Comparison of ENCODE assay signal across 8 cellular contexts in genomic region chr22:43014876-43015676, GRCh38. TPM values are rescaled to one million over a fixed set of nuclear protein-coding genes. Genes with fewer than 3 reads are reported as not detected.
DNase-seq lines count a peak whose midpoint lies in the region; ATAC-seq, FAIRE-seq and TF ChIP-seq lines count a peak whose summit lies in the region.

Gene PACSIN2, minus strand, starts transcription at chr22:43015149. Its CDS starts 103,069 bp downstream, at chr22:42912080.

- H3K9ac ChIP-seq in H1 (replicated peaks in 1 of 4; ENCODE audit: extremely low read depth in 1 of 4, low read depth in 3 of 4, low read length in 3 of 4) (peak within 1 kb of the TSS; percentile 48 to 84 (median 64)), mesendoderm (ENCODE audit: low read length) (peak within 1 kb of the TSS; percentile 86)

- H3K4ac ChIP-seq in H1 (replicated peaks; ENCODE audit: insufficient read length, low read depth, low read length) (peak within 1 kb of the TSS; percentile 61), mesendoderm (ENCODE audit: low read depth, low read length) (peak within 1 kb of the TSS; percentile 28)

- no peak within 1 kb of the TSS for H2BK20ac ChIP-seq in H1 (ENCODE audit: low read length)

- H3K36me3 Mint-ChIP-seq in Calu3 (ENCODE audit: insufficient read depth, unreplicated experiment): peaks cover 39% of the 10 kb centered on the region

- CTCF ChIA-PET in Calu3 (lab: Charles Lee): interaction anchor here (0.7 to 2.0 kb wide), 7 partner anchors 11 to 237 kb away, joined by 3 to 13 read pairs (median 5); no protein-coding TSS in a partner anchor
- CTCF ChIA-PET in H1 (lab: Charles Lee; ENCODE audit: partially characterized antibody): interaction anchor here (1.1 to 1.7 kb wide), 4 partner anchors 19 to 49 kb away, joined by 3 to 4 read pairs (median 4); no protein-coding TSS in a partner anchor

- H3K79me1 ChIP-seq in H1 (ENCODE audit: low read depth, low read length): peaks cover 10% of the 10 kb centered on the region
- H3K79me1 ChIP-seq in mesendoderm (ENCODE audit: low read length): peaks cover 9% of the 10 kb centered on the region

- POLR2A ChIA-PET in H1 (lab: Charles Lee; ENCODE audit: partially characterized antibody): interaction anchor here (0.6 to 7.5 kb wide), 67 partner anchors 8 to 418 kb away, joined by 3 to 94 read pairs (median 4); partner anchors contain the start of genes BIK, CYB5R3 and POLDIP3

- peaks cover 14% of the 10 kb centered on the region for H3K23me2 ChIP-seq in H1 (ENCODE audit: low read depth, low read length)

- H3K56ac ChIP-seq in H1 (replicated peaks; ENCODE audit: insufficient read length, low read depth, low read length): no peak within 1 kb of the TSS
- peak within 1 kb of the TSS; percentile 96 for H3K56ac ChIP-seq in mesendoderm (ENCODE audit: low read length)

- peak; percentile 97 to 100 for TF ChIP-seq POLR2A in H1 (IDR thresholded peaks at IDR 0.05; ENCODE audit: control extremely low read depth in 1 of 2, low read depth in 2 of 2, low read length in 2 of 2)

- no peak within 1 kb of the TSS for H2AK5ac ChIP-seq in H1 (ENCODE audit: low read depth, low read length)
- H2AK5ac ChIP-seq in mesendoderm (ENCODE audit: low read length): no peak within 1 kb of the TSS

- H3K4me3 ChIP-seq in H1 (ENCODE audit: extremely low read depth in 1 of 4, insufficient read depth in 2 of 4, low read depth in 3 of 4, low read length in 4 of 4) (peak within 1 kb of the TSS; percentile 67 to 87 (median 86)), mesendoderm (ENCODE audit: low read length) (peak within 1 kb of the TSS; percentile 81)

- H3K9me3 ChIP-seq in H1 (ENCODE audit: insufficient read depth in 2 of 2, low read depth in 1 of 2, low read length in 1 of 2): no peaks in the 10 kb centered on the region

- peaks cover 0 to 5% (median 3%) of the 10 kb centered on the region in 4 experiments; a peak in 4 of 7 replicates for H3K27me3 ChIP-seq in H1 (replicated peaks in 1 of 4; ENCODE audit: control insufficient read depth in 3 of 4, extremely low read depth in 1 of 4, insufficient read depth in 3 of 4, low read length in 3 of 4)
- no peaks in the 10 kb centered on the region for H3K27me3 ChIP-seq in mesendoderm (ENCODE audit: insufficient read depth, low read length, poor library complexity)

- 0 out of 2 replicates have a peak within 1 kb of the TSS, but pooled peaks have one; percentile 51 for H3K27ac ChIP-seq in H1 (ENCODE audit: low read depth, low read length)
- H3K27ac ChIP-seq in mesendoderm (ENCODE audit: low read depth, low read length): peak within 1 kb of the TSS; percentile 79

- H2BK15ac ChIP-seq in H1 (ENCODE audit: low read length) (no peak within 1 kb of the TSS), mesendoderm (replicated peaks; ENCODE audit: low read depth) (no peak within 1 kb of the TSS)

- H3K14ac ChIP-seq in H1 (ENCODE audit: insufficient read length): no peak within 1 kb of the TSS

- H3K18ac ChIP-seq in H1 (ENCODE audit: extremely low read depth, low read length) (peak within 1 kb of the TSS; percentile 87), mesendoderm (ENCODE audit: low read length) (peak within 1 kb of the TSS; percentile 77)

- peak within 1 kb of the TSS; percentile 71; the same call in 1 of the 2 replicates for H2BK12ac ChIP-seq in H1 (ENCODE audit: low read depth, low read length)

- H2BK120ac ChIP-seq in H1 (replicated peaks; ENCODE audit: low read depth, low read length): no peak within 1 kb of the TSS
- H2BK120ac ChIP-seq in mesendoderm (ENCODE audit: low read depth, low read length): no peak within 1 kb of the TSS

- H3K4me1 Mint-ChIP-seq in Calu3 (ENCODE audit: low read depth, unreplicated experiment): peaks cover 43% of the 10 kb centered on the region

- H2BK5ac ChIP-seq in H1 (ENCODE audit: low read depth, low read length) (peak within 1 kb of the TSS; percentile 83), mesendoderm (ENCODE audit: low read length) (no peak within 1 kb of the TSS)

- H3K4me2 ChIP-seq in H1 (ENCODE audit: insufficient read depth in 1 of 2, low read depth in 2 of 2, low read length in 2 of 2) (peak within 1 kb of the TSS; percentile 93 to 98), mesendoderm (ENCODE audit: low read length) (peak within 1 kb of the TSS; percentile 95)

- H4K8ac ChIP-seq in H1 (ENCODE audit: extremely low read depth, insufficient read depth, low read length) (peak within 1 kb of the TSS; percentile 59; the same call in 1 of the 2 replicates), mesendoderm (ENCODE audit: low read depth, low read length) (no peak within 1 kb of the TSS)

- H3K4me3 Mint-ChIP-seq in Calu3 (ENCODE audit: low read depth, unreplicated experiment): peak within 1 kb of the TSS; percentile 69

- no TSS peak for BruUV-seq in Calu3 (replicated peaks; lab: Mats Ljungman, UMichigan)

- H3K23ac ChIP-seq in H1 (ENCODE audit: insufficient read length) (no peak within 1 kb of the TSS), mesendoderm (ENCODE audit: low read length) (peak within 1 kb of the TSS; percentile 48)

- peak within 1 kb of the TSS; percentile 98 for H3K27ac Mint-ChIP-seq in Calu3 (ENCODE audit: unreplicated experiment)

- peak; percentile 99 for DNase-seq in Calu3
- peak in 75 of 76 experiments; percentile 74 to 99 (median 97) for DNase-seq in HUDEP-2 (lab: John Stamatoyannopoulos, UW; ENCODE audit: unreplicated experiment in 76 of 76)
- peak; percentile 95 for DNase-seq in NOMO-1 treated with dmso at 0.1 percent for 144 hours (lab: John Stamatoyannopoulos, UW; ENCODE audit: unreplicated experiment)
- DNase-seq in activated CD8-positive, alpha-beta memory T cell treated with anti-CD3 and anti-CD28 coated beads for 48 hours (ENCODE audit: low read depth in 2 of 3, low spot score in 2 of 3): peak; percentile 95 to 98 (median 97)
- DNase-seq in H1 (ENCODE audit: low read depth in 1 of 2, low spot score in 2 of 2): peak; percentile 93 to 99
- DNase-seq in mesendoderm: peak; percentile 99
- peak; percentile 97 for DNase-seq in stimulated activated CD8-positive, alpha-beta memory T cell treated with anti-CD3 and anti-CD28 coated beads, Interleukin-12 subunit alpha, Interleukin-12 subunit beta, amount 100 ng/mL, for 4 hours (ENCODE audit: low read depth)

- intact Hi-C loops in Calu3 (cut with micrococcal nuclease; ENCODE audit: unreplicated experiment): no loop called here

- H3K79me2 ChIP-seq in H1 (ENCODE audit: control insufficient read depth in 1 of 2, insufficient read depth in 2 of 2, low read length in 2 of 2) (peaks cover 16 to 40% of the 10 kb centered on the region in 2 experiments), mesendoderm (ENCODE audit: control insufficient read depth, insufficient read depth, low read length) (peaks cover 38% of the 10 kb centered on the region)

- WGBS in H1 (ENCODE audit: extremely low coverage in 1 of 2, insufficient coverage in 1 of 2, insufficient read length in 1 of 2, insufficient replicate concordance in 2 of 2, low coverage in 1 of 2, low lambda C conversion rate in 2 of 2, missing lambda C conversion rate in 1 of 2), 2 experiments: 2% methylated on average over 37 of the region's 84 CpGs; no CpG with 5 or more reads in 1 of the 2 experiments
- no CpG with 5 or more reads among the region's 84 CpGs for WGBS in mesendoderm (ENCODE audit: extremely low coverage, insufficient coverage, low lambda C conversion rate)

- H4K20me1 ChIP-seq in H1 (replicated peaks in 1 of 2; ENCODE audit: control insufficient read depth in 1 of 2, insufficient read depth in 2 of 2, low read length in 2 of 2): peaks cover 11 to 15% of the 10 kb centered on the region in 2 experiments

- no peak for TF ChIP-seq EP300 in H1 (IDR thresholded peaks at IDR 0.05; ENCODE audit: borderline replicate concordance in 1 of 2, low read depth in 2 of 2, low read length in 2 of 2)

- H2AFZ ChIP-seq in H1 (ENCODE audit: low read length): peak within 1 kb of the TSS; percentile 86; the same call in 1 of the 2 replicates

- H3K36me3 ChIP-seq in H1 (ENCODE audit: control insufficient read depth in 2 of 4, insufficient read depth in 4 of 4, low read length in 3 of 4): no peaks in the 10 kb centered on the region
- no peaks in the 10 kb centered on the region for H3K36me3 ChIP-seq in mesendoderm (ENCODE audit: control insufficient read depth, insufficient read depth, low read length)

- H3K4me1 ChIP-seq in H1 (replicated peaks in 1 of 4; ENCODE audit: control insufficient read depth in 3 of 4, insufficient read depth in 4 of 4, low read length in 3 of 4): peaks cover 7 to 16% (median 10%) of the 10 kb centered on the region in 4 experiments
- peaks cover 5% of the 10 kb centered on the region for H3K4me1 ChIP-seq in mesendoderm (ENCODE audit: control insufficient read depth, low read depth, low read length)

- TF ChIP-seq CTCF in Calu3 (IDR thresholded peaks at IDR 0.05; ENCODE audit: unreplicated experiment) (no peak), H1 (IDR thresholded peaks at IDR 0.05; ENCODE audit: control extremely low read depth in 1 of 3, insufficient read depth in 1 of 3, low read depth in 1 of 3, low read length in 3 of 3) (no peak)

- no peak within 1 kb of the TSS for H4K91ac ChIP-seq in H1 (replicated peaks; ENCODE audit: insufficient read length, low read length)

- no peak for FAIRE-seq in H1 (lab: Jason Lieb, UNC)

- no peak for TF ChIP-seq RAD21 in H1 (IDR thresholded peaks at IDR 0.05 in 1 of 2, conservative IDR thresholded peaks at IDR 0.05 in 1 of 2; ENCODE audit: low read depth in 2 of 2, low read length in 2 of 2)

- peak; percentile 88 for ATAC-seq in GM21390 (IDR thresholded peaks at IDR 0.05; ENCODE audit: unreplicated experiment)

- no peaks in the 10 kb centered on the region for H3K9me3 Mint-ChIP-seq in Calu3 (ENCODE audit: low read depth, unreplicated experiment)

- peak within 1 kb of the TSS; percentile 24 for H4K5ac ChIP-seq in H1 (ENCODE audit: insufficient read length, low read depth, low read length)
- no peak within 1 kb of the TSS for H4K5ac ChIP-seq in mesendoderm (ENCODE audit: low read length)

- H3K27me3 Mint-ChIP-seq in Calu3 (ENCODE audit: unreplicated experiment): no peaks in the 10 kb centered on the region

TF ChIP-seq in H1, 55 proteins besides CTCF, POLR2A, EP300 and RAD21 (continues in another document):
- TF ChIP-seq CHD2 (IDR thresholded peaks at IDR 0.05; ENCODE audit: low read length) (peak; percentile 90), MAX (IDR thresholded peaks at IDR 0.05) (peak; percentile 64)

RNA-seq across cellular contexts. Expression of gene PACSIN2, which starts in this region (rescaled TPM):
- 224 and 230 TPM in 2 replicates for total RNA-seq in Calu3 (2022)
- 62.6 and 64.2 TPM in 2 replicates for total RNA-seq in H1 (2021; fragmentation: NEBNext Ultra II Directional; extraction: Animal tissue kit (Norgen Biotek cat#: 25700))
- polyA plus RNA-seq in H1 (2011; rRNA removed): 44.8 and 57.8 TPM in 2 replicates
- polyA plus RNA-seq in H1 (2011; cell fraction: cytosol; rRNA removed): 73.7 TPM
- polyA plus RNA-seq in H1 (2011; cell fraction: nucleus; rRNA removed): 60.0 TPM
- 48.4 to 49.4 TPM (median 48.9 TPM) in 4 replicates for polyA plus RNA-seq in H1 (2012, experiment 1 of 2)
- 18.3 TPM for polyA plus RNA-seq in H1 (2012, experiment 2 of 2)
- polyA plus RNA-seq in H1 (2013, experiment 1 of 2): 32.1 TPM
- polyA plus RNA-seq in H1 (2013, experiment 2 of 2): 31.1 TPM
- 34.2 and 37.0 TPM in 2 replicates for polyA minus RNA-seq in H1 (2011; rRNA and poly(A)+ RNA removed)
- 19.7 TPM for polyA minus RNA-seq in H1 (2011; cell fraction: cytosol; rRNA and poly(A)+ RNA removed)
- 19.7 TPM for polyA minus RNA-seq in H1 (2011; cell fraction: nucleus; rRNA and poly(A)+ RNA removed)
- polyA plus RNA-seq in mesendoderm (2013, experiment 1 of 2): 48.6 TPM
- 48.6 TPM for polyA plus RNA-seq in mesendoderm (2013, experiment 2 of 2)

Comparison
In these comparisons a context has a peak if more than half of its experiments do, and no peak if none do; other contexts are left out.
1. Peak in every context shown above with its lines: DNase-seq, ATAC-seq, H3K4me3 ChIP-seq and H3K27ac ChIP-seq.